Comparison of ENCODE assay signal across 17 cellular contexts in genomic region chr17:80109066-80109618, GRCh38. TPM values are rescaled to one million over a fixed set of nuclear protein-coding genes. Genes with fewer than 3 reads are reported as not detected.
DNase-seq lines count a peak whose midpoint lies in the region; ATAC-seq, FAIRE-seq and TF ChIP-seq lines count a peak whose summit lies in the region.
"Had no signal": no experiment of that assay in that cellular context is flagged by ENCODE, and none has a peak within 500 bp of the region (broad histone marks: within the 10 kb centered on the region; RNA-seq: fewer than 3 reads in every experiment).

No MANE protein-coding gene starts in this region.

- no peak for DNase-seq in breast epithelium (ENCODE audit: low spot score in 2 of 2)
- DNase-seq in MCF 10A (ENCODE audit: unreplicated experiment): no peak
- peak; percentile 4 for DNase-seq in bronchial epithelial cell (ENCODE audit: low read depth)
- peak; percentile 67 for DNase-seq in mesenteric fat pad (ENCODE audit: low spot score)
- no peak for DNase-seq in epidermal melanocyte (ENCODE audit: insufficient read length, low spot score)
- DNase-seq: DMS 273 treated with DMSO at 0.1 percent for 48 hours, KG1, NCI-H2029, NCI-H446 treated with DMSO at 0.1 percent for 48 hours, NCI-H774, RPMI8226 had no signal

- CTCF ChIA-PET in MCF 10A (lab: Yijun Ruan, JAX): interaction anchor here (0.6 to 2.0 kb wide), 4 partner anchors 8 to 316 kb away, joined by 3 to 6 read pairs (median 4); partner anchors contain the start of gene GAA

- no peak overlapping the region for H3K27ac Mint-ChIP-seq in MCF 10A (ENCODE audit: low read depth, unreplicated experiment)

- H3K4me3 Mint-ChIP-seq in MCF 10A (ENCODE audit: unreplicated experiment): no peak overlapping the region

- H3K27ac ChIP-seq in breast epithelium: peak overlapping the region; percentile 38 to 58
- H3K27ac ChIP-seq: A549, C4-2B had no signal

- H3K4me1 Mint-ChIP-seq in MCF 10A (ENCODE audit: insufficient read depth, unreplicated experiment): peaks cover 10% of the 10 kb centered on the region

- BruUV-seq in MCF 10A (replicated peaks; lab: Mats Ljungman, UMichigan): no TSS peak

- no peaks in the 10 kb centered on the region for H3K4me1 ChIP-seq in breast epithelium
- H3K4me1 ChIP-seq: A549 had no signal

- H3K36me3 ChIP-seq in breast epithelium (no peaks in the 10 kb centered on the region), bronchial epithelial cell (ENCODE audit: control insufficient read depth, insufficient read depth, low read length) (no peaks in the 10 kb centered on the region)

- H3K36me3 Mint-ChIP-seq in MCF 10A (ENCODE audit: insufficient read depth, unreplicated experiment): no peaks in the 10 kb centered on the region

- no peak for TF ChIP-seq POLR2A in breast epithelium (IDR thresholded peaks at IDR 0.05)

- intact Hi-C loops in breast epithelium (cut with DNase I; ENCODE audit: low total_unique reads): no loop called here
- intact Hi-C loops in MCF 10A (cut with micrococcal nuclease): loop anchor here (10.0 kb wide), 1 partner anchor 306 kb away; the partner anchor contains the start of gene ENDOV

- no peaks in the 10 kb centered on the region for H3K9me3 Mint-ChIP-seq in MCF 10A (ENCODE audit: unreplicated experiment)

- no peak for FAIRE-seq in bronchial epithelial cell (lab: Jason Lieb, UNC)
- FAIRE-seq: A549, H54, HepG2 had no signal

- no peaks in the 10 kb centered on the region for H3K9me3 ChIP-seq in breast epithelium
- H3K9me3 ChIP-seq: A549 had no signal

- ATAC-seq in GM19455 (IDR thresholded peaks at IDR 0.05; ENCODE audit: unreplicated experiment): no peak
- ATAC-seq in HG03439 (IDR thresholded peaks at IDR 0.05; ENCODE audit: unreplicated experiment): no peak
- ATAC-seq: A549, HepG2 had no signal

- H3K27me3 ChIP-seq in breast epithelium (no peaks in the 10 kb centered on the region), bronchial epithelial cell (ENCODE audit: control insufficient read depth, insufficient read depth, low read length) (no peaks in the 10 kb centered on the region)

- POLR2A ChIA-PET in MCF 10A (lab: Yijun Ruan, JAX): interaction anchor here (0.6 to 1.5 kb wide), 7 partner anchors 8 to 687 kb away, joined by 3 to 18 read pairs (median 4); partner anchors contain the start of gene GAA

- no peaks in the 10 kb centered on the region for H3K27me3 Mint-ChIP-seq in MCF 10A (ENCODE audit: insufficient read depth, unreplicated experiment)

- H3K4me3 ChIP-seq in breast epithelium (no peak overlapping the region), bronchial epithelial cell (ENCODE audit: low read depth, low read length) (no peak overlapping the region)
- H3K4me3 ChIP-seq: A549 had no signal

- TF ChIP-seq CTCF in breast epithelium (IDR thresholded peaks at IDR 0.05) (no peak), MCF 10A (IDR thresholded peaks at IDR 0.05; ENCODE audit: unreplicated experiment) (no peak), bronchial epithelial cell (IDR thresholded peaks at IDR 0.05; ENCODE audit: insufficient read depth, low read length, severe bottlenecking) (no peak)

RNA-seq across cellular contexts. Expression of gene GAA, which starts 7.8 kb away (rescaled TPM):
- total RNA-seq in breast epithelium (10 to 100 TPM; 40.6 to 80.3 (median 56.5) TPM), MCF 10A (2022) (26.0 and 31.3 TPM in 2 replicates), bronchial epithelial cell (19.1 and 21.1 TPM in 2 replicates), mesenteric fat pad (61.4 TPM)

RNA-seq across cellular contexts. Expression of gene EIF4A3, which starts 37.8 kb away (rescaled TPM):
- total RNA-seq in breast epithelium: 10 to 100 TPM; 46.2 to 93.1 (median 67.9) TPM
- 87.0 and 97.7 TPM in 2 replicates for total RNA-seq in MCF 10A (2022)
- total RNA-seq in bronchial epithelial cell: 101 and 176 TPM in 2 replicates
- 92.0 TPM for total RNA-seq in mesenteric fat pad

Comparison
In these comparisons a context has a peak if more than half of its experiments do, and no peak if none do; other contexts are left out.
1. DNase-seq: peak in bronchial epithelial cell (single experiment) and mesenteric fat pad (single experiment); none in breast epithelium (0 of 2), MCF 10A (single experiment) and epidermal melanocyte (single experiment).